Comparison of ENCODE assay signal across 33 cellular contexts in the genomic region with DNA sequence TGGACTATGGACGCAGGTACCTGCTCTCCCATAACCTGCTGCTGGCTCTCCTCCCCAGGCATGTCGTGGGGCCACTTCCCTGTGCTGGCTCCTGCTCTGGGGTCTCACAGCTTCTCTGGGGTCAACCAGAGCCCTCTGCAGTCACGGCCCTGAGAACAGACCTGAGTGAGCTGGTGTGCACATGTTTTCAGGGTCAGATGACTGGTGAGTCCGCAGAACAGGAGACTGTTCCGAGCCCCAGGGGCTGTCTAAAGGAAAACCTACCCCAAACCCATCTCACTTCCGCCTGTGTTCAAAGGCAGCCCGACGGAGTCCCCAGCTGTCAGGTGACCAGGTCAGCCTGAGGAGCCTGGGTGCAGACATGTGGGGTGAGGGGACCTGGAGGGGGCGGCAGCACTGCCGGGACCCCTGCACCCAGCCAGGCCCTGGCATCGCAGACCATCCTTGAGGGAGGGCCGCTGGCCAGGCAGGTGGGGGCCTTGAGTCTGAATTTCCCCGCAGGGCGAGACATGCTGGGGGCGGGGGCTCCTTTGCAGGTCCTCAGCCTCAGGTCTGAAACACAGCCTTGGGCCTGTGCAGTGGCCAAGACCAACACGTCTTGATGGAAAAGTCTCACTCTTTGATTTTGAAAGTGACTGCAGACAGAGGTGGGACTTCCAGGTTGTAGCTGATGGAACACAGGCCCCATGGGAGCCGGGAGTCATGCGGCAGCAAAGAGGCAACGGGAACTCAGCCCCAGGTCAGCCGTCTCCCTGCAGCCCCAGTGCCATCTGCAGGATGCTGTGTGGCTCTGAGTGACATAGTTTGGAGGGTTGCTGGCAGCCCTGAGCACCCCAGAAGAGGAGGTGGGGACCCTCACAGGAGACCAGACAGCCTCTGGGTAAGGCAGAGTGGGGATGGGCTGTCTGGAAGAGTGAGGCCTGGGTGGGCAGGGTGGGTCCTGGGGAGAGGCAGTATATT.
A peak's percentile ranks its signal among the peaks of the same experiment; 100 is the strongest.
DNase-seq lines count a peak whose midpoint lies in the region; ATAC-seq, FAIRE-seq and TF ChIP-seq lines count a peak whose summit lies in the region.
"Had no signal": no experiment of that assay in that cellular context is flagged by ENCODE, and none has a peak within 500 bp of the region (broad histone marks: within the 10 kb centered on the region; RNA-seq: fewer than 3 reads in every experiment).

No MANE protein-coding gene starts in this region.

- peak overlapping the region; percentile 90; the same call in 1 of the 2 replicates for H2BK20ac ChIP-seq in IMR-90 (ENCODE audit: low read depth, low read length)

- H3K4me2 ChIP-seq in A549 (no peak overlapping the region), IMR-90 (ENCODE audit: low read depth, low read length) (no peak overlapping the region)
- H3K4me2 ChIP-seq: smooth muscle cell had no signal

- H2BK5ac ChIP-seq in IMR-90 (ENCODE audit: low read depth, low read length, poor library complexity, severe bottlenecking), result peak overlapping the region; percentile 83

- H3K27ac Mint-ChIP-seq in chondrocyte (ENCODE audit: unreplicated experiment), result no peak overlapping the region
- H3K27ac Mint-ChIP-seq: activated CD8-positive, alpha-beta memory T cell treated with anti-CD3 and anti-CD28 coated beads, Interleukin-2, amount 10 ng/mL, durations not matched to agents 7 days and 5 days; H9; natural killer cell treated with Interleukin-12 subunit alpha and Interleukin-12 subunit beta and Interleukin-15 and Interleukin-18, amount 100 ng/mL, for 72 hours; stimulated activated naive CD8-positive, alpha-beta T cell treated with anti-CD3 and anti-CD28 coated beads, Interleukin-15, Interleukin-2, amounts not matched to agents 100 ng/mL and 50 ng/mL, for 24 hours; T-helper 17 cell had no signal

- POLR2A ChIA-PET in A549 (lab: Yijun Ruan, JAX), result no interaction called here
- POLR2A ChIA-PET in IMR-90 (lab: Charles Lee; ENCODE audit: unreplicated experiment), result no interaction called here

- 0 out of 2 replicates have a peak overlapping the region, but pooled peaks have one; percentile 16 for H3K4ac ChIP-seq in IMR-90 (ENCODE audit: low read depth, low read length)

- H3K4me1 ChIP-seq in A549 (peaks cover 26% of the 10 kb centered on the region; the same call in 2 of the 3 replicates), IMR-90 (ENCODE audit: control insufficient read depth, insufficient read depth, low read length) (peaks cover 13% of the 10 kb centered on the region), ovary (ENCODE audit: insufficient read depth) (peaks cover 8% of the 10 kb centered on the region)
- H3K4me1 ChIP-seq: adrenal gland, BE2C, body of pancreas, gastrocnemius medialis, pancreas had no signal

- H3K23ac ChIP-seq in IMR-90 (ENCODE audit: low read depth, low read length), result no peak overlapping the region

- TF ChIP-seq CTCF in A549 (IDR thresholded peaks at IDR 0.05) (no peak), IMR-90 (conservative IDR thresholded peaks at IDR 0.05; ENCODE audit: low read depth, low read length) (no peak), chondrocyte (IDR thresholded peaks at IDR 0.05) (no peak), ovary (IDR thresholded peaks at IDR 0.05) (no peak)

- 0 out of 6 replicates have a peak overlapping the region, but pooled peaks of 1 of the 2 experiments have one; percentile 29 for H3K27ac ChIP-seq in A549
- H3K27ac ChIP-seq in IMR-90 (ENCODE audit: insufficient read depth, low read length), result no peak overlapping the region
- H3K27ac ChIP-seq in ovary, result no peak overlapping the region
- no peak overlapping the region for H3K27ac ChIP-seq in substantia nigra (ENCODE audit: low read depth, low read length, poor library complexity, severe bottlenecking)
- H3K27ac ChIP-seq: adrenal gland, body of pancreas, gastrocnemius medialis, pancreas, thyroid gland had no signal

- WGBS in A549 (ENCODE audit: missing lambda C conversion rate), result 96% methylated on average over 7 of the region's 20 CpGs
- WGBS in IMR-90 (ENCODE audit: extremely low coverage in 2 of 2, insufficient read length in 1 of 2), 2 experiments, result 90% methylated on average over 6 of the region's 20 CpGs; no CpG with 5 or more reads in 1 of the 2 experiments
- WGBS in ovary, 3 donors, result 89% methylated on average over 19 to 20 of the region's 20 CpGs

- DNase-seq in A549 (ENCODE audit: low read depth in 1 of 2, low spot score in 1 of 2), result no peak
- DNase-seq in IMR-90, result no peak
- peak; percentile 79 for DNase-seq in chondrocyte (ENCODE audit: low spot score)
- DNase-seq in ovary, result peak in 4 of 5 donors; percentile 20 to 31 (median 26)
- DNase-seq in HUDEP-2 (lab: John Stamatoyannopoulos, UW; ENCODE audit: unreplicated experiment in 76 of 76), result no peak
- DNase-seq in substantia nigra (lab: John Stamatoyannopoulos, UW), result no peak
- DNase-seq in Kasumi-1 (lab: John Stamatoyannopoulos, UW), result no peak
- DNase-seq: activated CD4-positive, CD25-positive, alpha-beta regulatory T cell; activated CD8-positive, alpha-beta memory T cell treated with anti-CD3 and anti-CD28 coated beads, Interleukin-2, amount 10 ng/mL, durations not matched to agents 7 days and 5 days; activated naive CD4-positive, alpha-beta T cell treated with Interleukin-2 at 50 U/mL for 16 hours; activated T-cell treated with anti-CD3 and anti-CD28 coated beads, Interleukin-2, amount 50 U/mL, for 48 hours; adrenal gland; BE2C; cerebellar nuclear complex; DMS153; gastrocnemius medialis; H9; NCI-H146; NCI-H2107; retina; stimulated activated CD4-positive, alpha-beta T cell treated with anti-CD3 and anti-CD28 coated beads, Interleukin-1b, Interleukin-23, amount 100 ng/mL, for 48 hours; T-helper 17 cell; thyroid gland had no signal

- H3K36me3 ChIP-seq in IMR-90 (ENCODE audit: control insufficient read depth, insufficient read depth, low read length) (peaks cover 25% of the 10 kb centered on the region), ovary (no peaks in the 10 kb centered on the region)
- H3K36me3 ChIP-seq: adrenal gland, BE2C, gastrocnemius medialis, pancreas, thyroid gland had no signal

- TF ChIP-seq RAD21 in A549 (conservative IDR thresholded peaks at IDR 0.05 in 1 of 2, IDR thresholded peaks at IDR 0.05 in 1 of 2), result peak in 1 of 2 experiments; percentile 19; a peak in 2 of 5 replicates
- TF ChIP-seq RAD21 in IMR-90 (IDR thresholded peaks at IDR 0.05; ENCODE audit: low read length), result no peak

- CTCF ChIA-PET in A549 (lab: Yijun Ruan, JAX) (interaction anchor here (0.5 to 0.9 kb wide), 2 partner anchors 56 to 1081 kb away, joined by 3 read pairs; no protein-coding TSS in a partner anchor), IMR-90 (lab: Yijun Ruan, JAX) (no interaction called here)

- H2BK120ac ChIP-seq in IMR-90 (ENCODE audit: low read depth, low read length), result peak overlapping the region; percentile 90

- TF ChIP-seq POLR2A in A549 (IDR thresholded peaks at IDR 0.05; ENCODE audit: low read length) (no peak), IMR-90 (IDR thresholded peaks at IDR 0.05; ENCODE audit: low read depth, low read length) (no peak), ovary (IDR thresholded peaks at IDR 0.05) (no peak)

- peaks cover 10 to 28% of the 10 kb centered on the region in 2 experiments for H3K79me1 ChIP-seq in IMR-90 (ENCODE audit: low read depth in 1 of 2, low read length in 2 of 2)

- no peaks in the 10 kb centered on the region; the same call in 2 of the 3 replicates for H3K9me3 ChIP-seq in A549
- peaks cover 3% of the 10 kb centered on the region; the same call in 1 of the 2 replicates for H3K9me3 ChIP-seq in IMR-90 (ENCODE audit: control insufficient read depth, insufficient read depth, low read length)
- H3K9me3 ChIP-seq in ovary, result no peaks in the 10 kb centered on the region
- H3K9me3 ChIP-seq: adrenal gland, BE2C, body of pancreas, gastrocnemius medialis, pancreas, thyroid gland had no signal

- H4K5ac ChIP-seq in IMR-90 (ENCODE audit: low read depth, low read length), result no peak overlapping the region

- peak overlapping the region; percentile 87; the same call in 1 of the 3 replicates for H2BK15ac ChIP-seq in IMR-90 (ENCODE audit: low read depth, low read length)

- H3K27me3 Mint-ChIP-seq in chondrocyte (ENCODE audit: low read depth), result no peaks in the 10 kb centered on the region
- H3K27me3 Mint-ChIP-seq: activated CD8-positive, alpha-beta memory T cell treated with anti-CD3 and anti-CD28 coated beads, Interleukin-2, amount 10 ng/mL, durations not matched to agents 7 days and 5 days had no signal

- no peak for FAIRE-seq in A549 (lab: Jason Lieb, UNC)
- FAIRE-seq: endothelial cell of umbilical vein, GM18507, pancreas, TTC549 had no signal

- H3K4me3 ChIP-seq in A549 (no peak overlapping the region), IMR-90 (ENCODE audit: insufficient read depth, low read depth, low read length) (no peak overlapping the region), ovary (no peak overlapping the region)
- H3K4me3 ChIP-seq: adrenal gland, body of pancreas, gastrocnemius medialis, pancreas, smooth muscle cell, thyroid gland had no signal

- H3K18ac ChIP-seq in IMR-90 (ENCODE audit: low read depth, low read length), result no peak overlapping the region

- H2AFZ ChIP-seq in IMR-90 (replicated peaks; ENCODE audit: low read length, poor library complexity), result peak overlapping the region; percentile 14

- peaks cover 11% of the 10 kb centered on the region; the same call in 1 of the 2 replicates for H4K20me1 ChIP-seq in IMR-90 (ENCODE audit: insufficient read depth, low read length)

- H3K14ac ChIP-seq in IMR-90 (replicated peaks; ENCODE audit: low read depth, low read length), result no peak overlapping the region

- no peak overlapping the region for H3K9ac ChIP-seq in IMR-90 (ENCODE audit: low read depth, low read length)

- dilution Hi-C loops in IMR-90 (cut with HindIII; ENCODE audit: low sequenced_read_pairs, unreplicated experiment), result no loop called here

- TF ChIP-seq EP300 in A549 (IDR thresholded peaks at IDR 0.05), result no peak
- TF ChIP-seq EP300 in ovary (IDR thresholded peaks at IDR 0.05), result no peak

- peaks cover 12% of the 10 kb centered on the region for H3K4me1 Mint-ChIP-seq in chondrocyte (ENCODE audit: low read depth)
- H3K4me1 Mint-ChIP-seq: activated CD8-positive, alpha-beta memory T cell treated with anti-CD3 and anti-CD28 coated beads, Interleukin-2, amount 10 ng/mL, durations not matched to agents 7 days and 5 days; T-helper 17 cell had no signal

- H3K9me3 Mint-ChIP-seq in chondrocyte (ENCODE audit: low read depth), result no peaks in the 10 kb centered on the region
- H3K9me3 Mint-ChIP-seq: natural killer cell treated with Interleukin-12 subunit alpha and Interleukin-12 subunit beta and Interleukin-15 and Interleukin-18, amount 100 ng/mL, for 72 hours; stimulated activated naive CD8-positive, alpha-beta T cell treated with anti-CD3 and anti-CD28 coated beads, Interleukin-15, Interleukin-2, amounts not matched to agents 100 ng/mL and 50 ng/mL, for 24 hours had no signal

- no peak overlapping the region for H3K56ac ChIP-seq in IMR-90 (ENCODE audit: extremely low read depth, insufficient read depth, low read length)

- peaks cover 4% of the 10 kb centered on the region for H3K36me3 Mint-ChIP-seq in chondrocyte (ENCODE audit: low read depth)
- H3K36me3 Mint-ChIP-seq: activated CD8-positive, alpha-beta memory T cell treated with anti-CD3 and anti-CD28 coated beads, Interleukin-2, amount 10 ng/mL, durations not matched to agents 7 days and 5 days; natural killer cell treated with Interleukin-12 subunit alpha and Interleukin-12 subunit beta and Interleukin-15 and Interleukin-18, amount 100 ng/mL, for 72 hours had no signal

- intact Hi-C loops in IMR-90 (cut with micrococcal nuclease), result no loop called here
- intact Hi-C loops in ovary (cut with DNase I), result no loop called here

- H3K9me1 ChIP-seq in IMR-90 (ENCODE audit: insufficient read depth, low read length), result peaks cover 29% of the 10 kb centered on the region

- peak overlapping the region; percentile 87 to 91; a peak in 2 of 4 replicates for H4K8ac ChIP-seq in IMR-90 (ENCODE audit: low read depth in 2 of 2, low read length in 2 of 2)

- peak in 1 of 2 experiments; percentile 36; a peak in 3 of 6 replicates for ATAC-seq in A549
- no peak for ATAC-seq in IMR-90 (ENCODE audit: low read depth)
- no peak for ATAC-seq in HG03097 (IDR thresholded peaks at IDR 0.05; ENCODE audit: low FRiP score, unreplicated experiment)
- ATAC-seq: activated CD8-positive, alpha-beta memory T cell treated with anti-CD3 and anti-CD28 coated beads, Interleukin-2, amount 10 ng/mL, durations not matched to agents 7 days and 5 days; body of pancreas; gastrocnemius medialis; pancreas; SK-N-SH treated with all-trans-retinoic acid at 6 μM for 48 hours; T-helper 17 cell had no signal

- BruUV-seq in IMR-90 (replicated peaks; lab: Mats Ljungman, UMichigan), result no TSS peak

- H3K27me3 ChIP-seq in IMR-90 (ENCODE audit: control insufficient read depth, insufficient read depth, low read length) (no peaks in the 10 kb centered on the region), ovary (no peaks in the 10 kb centered on the region)
- H3K27me3 ChIP-seq: adrenal gland, body of pancreas, pancreas, thyroid gland had no signal

- H4K91ac ChIP-seq in IMR-90 (ENCODE audit: insufficient read depth, low read depth, low read length), result peak overlapping the region; percentile 89; the same call in 1 of the 2 replicates

- H2AK9ac ChIP-seq in IMR-90 (replicated peaks; ENCODE audit: low read depth, low read length, poor library complexity), result peak overlapping the region; percentile 34

- H2AK5ac ChIP-seq in IMR-90 (ENCODE audit: low read depth, low read length), result peak overlapping the region; percentile 97

- in situ Hi-C loops in IMR-90 (cut with MboI; ENCODE audit: low sequenced_read_pairs), result no loop called here

- H3K4me3 Mint-ChIP-seq in chondrocyte (ENCODE audit: unreplicated experiment), result no peak overlapping the region
- H3K4me3 Mint-ChIP-seq: activated CD8-positive, alpha-beta memory T cell treated with anti-CD3 and anti-CD28 coated beads, Interleukin-2, amount 10 ng/mL, durations not matched to agents 7 days and 5 days; H9; natural killer cell treated with Interleukin-12 subunit alpha and Interleukin-12 subunit beta and Interleukin-15 and Interleukin-18, amount 100 ng/mL, for 72 hours; stimulated activated naive CD8-positive, alpha-beta T cell treated with anti-CD3 and anti-CD28 coated beads, Interleukin-15, Interleukin-2, amounts not matched to agents 100 ng/mL and 50 ng/mL, for 24 hours; T-helper 17 cell had no signal

Comparison
In these comparisons a context has a peak if more than half of its experiments do, and no peak if none do; other contexts are left out.
1. DNase-seq: peak in chondrocyte (single experiment) and ovary (4 of 5); none in A549 (0 of 2), IMR-90 (single experiment), HUDEP-2 (0 of 76), substantia nigra (0 of 49) and Kasumi-1 (0 of 2).